Comparison of ENCODE assay signal across 14 cellular contexts in genomic region chr16:19094542-19095365, GRCh38. TPM values are rescaled to one million over a fixed set of nuclear protein-coding genes. Genes with fewer than 3 reads are reported as not detected.
DNase-seq lines count a peak whose midpoint lies in the region; ATAC-seq and TF ChIP-seq lines count a peak whose summit lies in the region.
"Had no signal": no experiment of that assay in that cellular context is flagged by ENCODE, and none has a peak within 500 bp of the region (broad histone marks: within the 10 kb centered on the region; RNA-seq: fewer than 3 reads in every experiment).

No MANE protein-coding gene starts in this region.

- H3K27ac Mint-ChIP-seq in T-helper 2 cell treated with Interferon-gamma antibody and Interleukin-4, amounts not matched to agents 5 μg/mL and 100 μg/mL, for 36 hours, result no peak overlapping the region
- H3K27ac Mint-ChIP-seq: nephron progenitor cell had no signal

- H3K9me3 Mint-ChIP-seq in T-helper 2 cell treated with Interferon-gamma antibody and Interleukin-4, amounts not matched to agents 5 μg/mL and 100 μg/mL, for 36 hours, result peaks cover 42% of the 10 kb centered on the region

- peak; percentile 51 for ATAC-seq in HG03342 (IDR thresholded peaks at IDR 0.05; ENCODE audit: unreplicated experiment)
- ATAC-seq in foreskin keratinocyte, result no peak
- no peak for ATAC-seq in GM18873 (IDR thresholded peaks at IDR 0.05; ENCODE audit: low FRiP score, unreplicated experiment)

- no peak overlapping the region for H3K4me3 Mint-ChIP-seq in T-helper 2 cell treated with Interferon-gamma antibody and Interleukin-4, amounts not matched to agents 5 μg/mL and 100 μg/mL, for 36 hours
- H3K4me3 Mint-ChIP-seq: nephron progenitor cell had no signal

- TF ChIP-seq CTCF in foreskin keratinocyte (conservative IDR thresholded peaks at IDR 0.05), result peak; percentile 27

- peaks cover 3% of the 10 kb centered on the region for H3K4me1 Mint-ChIP-seq in T-helper 2 cell treated with Interferon-gamma antibody and Interleukin-4, amounts not matched to agents 5 μg/mL and 100 μg/mL, for 36 hours (ENCODE audit: low read depth)

- no peaks in the 10 kb centered on the region for H3K27me3 ChIP-seq in foreskin keratinocyte
- H3K27me3 ChIP-seq: uterus had no signal

- peaks cover 5% of the 10 kb centered on the region for H3K4me1 ChIP-seq in foreskin keratinocyte
- H3K4me1 ChIP-seq: uterus had no signal

- DNase-seq in DMS 273 (lab: John Stamatoyannopoulos, UW; ENCODE audit: unreplicated experiment) (peak; percentile 49), RKO (ENCODE audit: low spot score) (peak; percentile 70), foreskin keratinocyte (no peak), AG08395 (ENCODE audit: low spot score) (no peak), GM19240 (ENCODE audit: insufficient read length, low spot score) (no peak)
- DNase-seq in T-helper 2 cell treated with Interferon-gamma antibody and Interleukin-4, amounts not matched to agents 5 μg/mL and 100 μg/mL, for 36 hours (ENCODE audit: low spot score), result no peak
- DNase-seq: activated T-cell treated with anti-CD3 and anti-CD28 coated beads for 4 hours; NCI-H1105 treated with DMSO at 0.1 percent for 48 hours; nephron progenitor cell; stimulated activated CD4-positive, alpha-beta T cell treated with anti-CD3 and anti-CD28 coated beads, Interleukin-4, amount 100 ng/mL, for 24 hours; uterus had no signal

- no peak overlapping the region for H3K27ac ChIP-seq in foreskin keratinocyte
- H3K27ac ChIP-seq: SK-N-MC, uterus had no signal

- H3K27me3 Mint-ChIP-seq in T-helper 2 cell treated with Interferon-gamma antibody and Interleukin-4, amounts not matched to agents 5 μg/mL and 100 μg/mL, for 36 hours (ENCODE audit: low read depth), result no peaks in the 10 kb centered on the region

- peaks cover 2% of the 10 kb centered on the region for H3K36me3 Mint-ChIP-seq in T-helper 2 cell treated with Interferon-gamma antibody and Interleukin-4, amounts not matched to agents 5 μg/mL and 100 μg/mL, for 36 hours (ENCODE audit: low read depth)

RNA-seq across cellular contexts. Expression of gene ITPRIPL2, which starts 19.0 kb away (rescaled TPM):
- 15.2 and 18.1 TPM in 2 replicates for total RNA-seq in foreskin keratinocyte
- 3.3 and 3.5 TPM in 2 replicates for polyA plus RNA-seq in foreskin keratinocyte

RNA-seq across cellular contexts. Expression of gene COQ7, which starts 27.3 kb away (rescaled TPM):
- 13.1 and 13.2 TPM in 2 replicates for total RNA-seq in foreskin keratinocyte
- 10.0 and 10.9 TPM in 2 replicates for polyA plus RNA-seq in foreskin keratinocyte

Comparison
In these comparisons a context has a peak if more than half of its experiments do, and no peak if none do; other contexts are left out.
1. DNase-seq: peak in DMS 273 (single experiment) and RKO (single experiment); none in foreskin keratinocyte (0 of 2), AG08395 (single experiment), T-helper 2 cell treated with Interferon-gamma antibody and Interleukin-4, amounts not matched to agents 5 μg/mL and 100 μg/mL, for 36 hours (single experiment) and GM19240 (single experiment).